Comparison of ENCODE assay signal across 1 cellular context in genomic region chr9:68739631-68740174, GRCh38.
A peak's percentile ranks its signal among the peaks of the same experiment; 100 is the strongest.
TF ChIP-seq lines count a peak whose summit lies in the region.

No MANE protein-coding gene starts in this region.

TF ChIP-seq in HepG2, 621 proteins besides CTCF, POLR2A, EP300 and RAD21 (continued from another document and continues in another):
- TF ChIP-seq ZNF280B (CRISPR knock-in tag; IDR thresholded peaks at IDR 0.05; ENCODE audit: borderline replicate concordance), result no peak
- TF ChIP-seq GATA4 (IDR thresholded peaks at IDR 0.05; ENCODE audit: borderline replicate concordance, low read depth), result peak; percentile 64; the same call in 1 of the 2 replicates
- no peak for TF ChIP-seq EZH2 (conservative IDR thresholded peaks at IDR 0.05; ENCODE audit: low read depth, low read length)
- TF ChIP-seq ZMAT5 (CRISPR knock-in tag; IDR thresholded peaks at IDR 0.05; ENCODE audit: borderline replicate concordance, low read depth), result no peak
- TF ChIP-seq JARID2 (CRISPR knock-in tag; IDR thresholded peaks at IDR 0.05; ENCODE audit: insufficient replicate concordance), result no peak
- TF ChIP-seq HIC2 (CRISPR knock-in tag; IDR thresholded peaks at IDR 0.05; ENCODE audit: low read depth), result peak; percentile 43
- no peak for TF ChIP-seq MTF1 (CRISPR knock-in tag; IDR thresholded peaks at IDR 0.05)
- no peak for TF ChIP-seq ZNF564 (CRISPR knock-in tag; IDR thresholded peaks at IDR 0.05)
- peak; percentile 44; the same call in 1 of the 2 replicates for TF ChIP-seq ZNF501 (CRISPR knock-in tag; IDR thresholded peaks at IDR 0.05)
- TF ChIP-seq DNMT3B (CRISPR knock-in tag; conservative IDR thresholded peaks at IDR 0.05), result no peak
- TF ChIP-seq PRPF4 (IDR thresholded peaks at IDR 0.05; ENCODE audit: low read depth, low read length, poor library complexity, severe bottlenecking), result no peak
- TF ChIP-seq ETV5 (CRISPR knock-in tag; IDR thresholded peaks at IDR 0.05; ENCODE audit: borderline replicate concordance), result peak; percentile 61; the same call in 1 of the 2 replicates
- no peak for TF ChIP-seq PREB (CRISPR knock-in tag; IDR thresholded peaks at IDR 0.05)
- TF ChIP-seq ZNF224 (CRISPR knock-in tag; IDR thresholded peaks at IDR 0.05), result no peak
- TF ChIP-seq ARID4A (CRISPR knock-in tag; IDR thresholded peaks at IDR 0.05; ENCODE audit: borderline replicate concordance), result peak; percentile 61; the same call in 1 of the 2 replicates
- TF ChIP-seq PRDM4 (CRISPR knock-in tag; IDR thresholded peaks at IDR 0.05; ENCODE audit: borderline replicate concordance), result no peak
- TF ChIP-seq PHF8 (CRISPR knock-in tag; IDR thresholded peaks at IDR 0.05), result no peak; the same call in 1 of the 2 replicates
- TF ChIP-seq GPBP1L1 (CRISPR knock-in tag; IDR thresholded peaks at IDR 0.05), result no peak
- TF ChIP-seq FOXP1 (IDR thresholded peaks at IDR 0.05), result no peak
- 0 out of 2 replicates have a peak, but pooled peaks have one; percentile 48 for TF ChIP-seq FOXP1 (CRISPR knock-in tag; IDR thresholded peaks at IDR 0.05)
- no peak for TF ChIP-seq ZNF451 (CRISPR knock-in tag; IDR thresholded peaks at IDR 0.05)
- no peak for TF ChIP-seq ZNF878 (CRISPR knock-in tag; IDR thresholded peaks at IDR 0.05)
- TF ChIP-seq SIN3A (IDR thresholded peaks at IDR 0.05; ENCODE audit: borderline replicate concordance, low read depth, low read length), result no peak
- TF ChIP-seq ZNF644 (CRISPR knock-in tag; IDR thresholded peaks at IDR 0.05; ENCODE audit: low read depth), result peak; percentile 63; the same call in 1 of the 2 replicates
- TF ChIP-seq ZNF629 (CRISPR knock-in tag; conservative IDR thresholded peaks at IDR 0.05), result peak; percentile 46
- TF ChIP-seq E2F5 (CRISPR knock-in tag; conservative IDR thresholded peaks at IDR 0.05), result no peak
- peak; percentile 85 for TF ChIP-seq PAXIP1 (CRISPR knock-in tag; conservative IDR thresholded peaks at IDR 0.05)
- no peak for TF ChIP-seq ZFP82 (CRISPR knock-in tag; IDR thresholded peaks at IDR 0.05; ENCODE audit: borderline replicate concordance)
- no peak for TF ChIP-seq KAT7 (CRISPR knock-in tag; IDR thresholded peaks at IDR 0.05; ENCODE audit: borderline replicate concordance)
- peak; percentile 41; the same call in 1 of the 2 replicates for TF ChIP-seq KDM2A (CRISPR knock-in tag; IDR thresholded peaks at IDR 0.05; ENCODE audit: borderline replicate concordance, low read depth)
- TF ChIP-seq TCF12 (IDR thresholded peaks at IDR 0.05), result no peak
- no peak for TF ChIP-seq TCF12 (CRISPR knock-in tag; IDR thresholded peaks at IDR 0.05)
- TF ChIP-seq ZNF468 (CRISPR knock-in tag; IDR thresholded peaks at IDR 0.05), result no peak
- no peak for TF ChIP-seq ZBTB14 (CRISPR knock-in tag; IDR thresholded peaks at IDR 0.05)
- TF ChIP-seq MAFK (conservative IDR thresholded peaks at IDR 0.05 in 1 of 2, IDR thresholded peaks at IDR 0.05 in 1 of 2; ENCODE audit: low read length in 2 of 2), result no peak
- no peak for TF ChIP-seq ARNTL (CRISPR knock-in tag; IDR thresholded peaks at IDR 0.05)
- TF ChIP-seq GTF2F1 (IDR thresholded peaks at IDR 0.05; ENCODE audit: low read length), result no peak
- no peak for TF ChIP-seq ZNF383 (CRISPR knock-in tag; IDR thresholded peaks at IDR 0.05; ENCODE audit: borderline replicate concordance)
- TF ChIP-seq GABPB1 (CRISPR knock-in tag; IDR thresholded peaks at IDR 0.05), result no peak
